18 cellular contexts compared by ENCODE assay signal in the genomic region with DNA sequence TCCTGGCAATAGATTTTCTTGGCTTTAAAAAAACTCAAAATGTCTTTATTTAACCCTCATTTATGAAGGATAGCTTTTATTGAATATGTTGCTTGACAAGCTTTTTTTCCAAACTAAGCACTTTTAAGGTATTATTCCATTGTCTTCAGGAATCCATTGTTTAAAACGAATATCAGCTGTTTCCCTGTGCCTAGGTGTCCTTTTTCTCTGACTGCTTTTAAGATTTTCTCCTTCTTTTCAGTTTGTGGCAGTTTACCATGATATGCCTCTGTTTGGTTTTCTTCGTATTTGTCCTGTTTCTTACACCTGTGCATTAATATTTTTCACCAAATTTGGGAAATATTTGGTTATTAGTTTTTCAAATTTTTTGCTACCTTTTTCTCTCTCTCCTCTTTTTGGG.
DNase-seq lines count a peak whose midpoint lies in the region; ATAC-seq, FAIRE-seq and TF ChIP-seq lines count a peak whose summit lies in the region.
"Had no signal": no experiment of that assay in that cellular context is flagged by ENCODE, and none has a peak within 500 bp of the region (broad histone marks: within the 10 kb centered on the region; RNA-seq: fewer than 3 reads in every experiment).

No MANE protein-coding gene starts in this region.

- H3K36me3 Mint-ChIP-seq in WTC11, result peaks cover 21% of the 10 kb centered on the region

- no peaks in the 10 kb centered on the region for H3K79me2 ChIP-seq in osteoblast (ENCODE audit: insufficient read depth, low read length)

- no peak for TF ChIP-seq CTCF in A549 (IDR thresholded peaks at IDR 0.05)
- no peak for TF ChIP-seq CTCF in HEK293 (tag by site-specific recombination; IDR thresholded peaks at IDR 0.05)
- no peak for TF ChIP-seq CTCF in WTC11 (IDR thresholded peaks at IDR 0.05)
- no peak for TF ChIP-seq CTCF in osteoblast (IDR thresholded peaks at IDR 0.05; ENCODE audit: extremely low read depth, low read depth, low read length)
- TF ChIP-seq CTCF in pancreas (IDR thresholded peaks at IDR 0.05), result no peak

- H3K36me3 ChIP-seq in HEK293 (ENCODE audit: control insufficient read depth in 2 of 2, insufficient read depth in 1 of 2, low read length in 2 of 2) (no peaks in the 10 kb centered on the region), osteoblast (ENCODE audit: insufficient read depth, low read length) (no peaks in the 10 kb centered on the region), pancreas (no peaks in the 10 kb centered on the region)
- H3K36me3 ChIP-seq: HAP-1 had no signal

- no peaks in the 10 kb centered on the region for H4K20me1 ChIP-seq in osteoblast (ENCODE audit: insufficient read depth, low read length)

- peaks cover 3% of the 10 kb centered on the region; the same call in 1 of the 2 replicates for H3K4me1 Mint-ChIP-seq in WTC11

- H3K27me3 Mint-ChIP-seq in WTC11 (ENCODE audit: low read depth), result peaks cover 8% of the 10 kb centered on the region

- H3K9me3 Mint-ChIP-seq in WTC11, result peaks cover 46% of the 10 kb centered on the region

- POLR2A ChIA-PET in A549 (lab: Yijun Ruan, JAX) (no interaction called here), HEK293 (lab: Yijun Ruan, JAX) (no interaction called here), WTC11 (lab: Charles Lee) (no interaction called here)

- no peak for DNase-seq in A549 (ENCODE audit: low read depth in 1 of 2, low spot score in 1 of 2)
- DNase-seq in WTC11 (ENCODE audit: low spot score), result no peak
- DNase-seq in osteoblast (ENCODE audit: insufficient read length, low spot score, missing footprints), result peak; percentile 9
- no peak for DNase-seq in pancreas
- no peak for DNase-seq in NCI-H146 (lab: John Stamatoyannopoulos, UW)
- DNase-seq: AML-193; CD4-positive, alpha-beta T cell; DMS153; DMS79; GDM1; HFFc6 had no signal

- H3K27me3 ChIP-seq in osteoblast (ENCODE audit: insufficient read depth, low read length) (peaks cover 5% of the 10 kb centered on the region), pancreas (peaks cover 0 to 22% (median 5%) of the 10 kb centered on the region in 4 donors)

- H3K4me3 ChIP-seq in A549 (no peak overlapping the region), HEK293 (ENCODE audit: low read depth, low read length) (no peak overlapping the region), osteoblast (ENCODE audit: insufficient read depth, low read length) (no peak overlapping the region), pancreas (no peak overlapping the region)
- H3K4me3 ChIP-seq: HAP-1 had no signal

- FAIRE-seq in A549 (lab: Jason Lieb, UNC), result no peak
- FAIRE-seq in pancreas (lab: Jason Lieb, UNC), result no peak
- FAIRE-seq: A204.1, D721Med, H1 had no signal

- CTCF ChIA-PET in A549 (lab: Yijun Ruan, JAX), result no interaction called here
- CTCF ChIA-PET in HEK293 (lab: Yijun Ruan, JAX), result no interaction called here
- CTCF ChIA-PET in WTC11 (lab: Charles Lee), result no interaction called here

- H3K9me3 ChIP-seq in A549, result peaks cover 40% of the 10 kb centered on the region
- H3K9me3 ChIP-seq in HEK293 (ENCODE audit: control insufficient read depth, insufficient read depth, low read depth, low read length), result no peaks in the 10 kb centered on the region
- H3K9me3 ChIP-seq in osteoblast (ENCODE audit: low read depth, low read length), result peaks cover 4% of the 10 kb centered on the region
- H3K9me3 ChIP-seq in pancreas, result no peaks in the 10 kb centered on the region

- intact Hi-C loops in pancreas (cut with DNase I), result no loop called here

- 0% methylated on average over 2 of the region's 2 CpGs for WGBS in A549 (ENCODE audit: missing lambda C conversion rate)
- 41 to 51% methylated on average over 2 of the region's 2 CpGs for WGBS in pancreas, 2 donors

- H3K4me2 ChIP-seq in A549, result no peak overlapping the region
- no peak overlapping the region for H3K4me2 ChIP-seq in osteoblast (ENCODE audit: insufficient read depth, low read length)
- H3K4me2 ChIP-seq: KMS-11 had no signal

- no peak for ATAC-seq in A549
- no peak for ATAC-seq in WTC11
- no peak for ATAC-seq in pancreas

- H3K27ac ChIP-seq in A549, result no peak overlapping the region
- H3K27ac ChIP-seq in HEK293 (ENCODE audit: extremely low read depth, low read depth, low read length), result no peak overlapping the region
- H3K27ac ChIP-seq in osteoblast (ENCODE audit: low read depth, low read length), result no peak overlapping the region
- H3K27ac ChIP-seq in pancreas, result no peak overlapping the region
- H3K27ac ChIP-seq: C4-2B, KMS-11 had no signal

- no peak for TF ChIP-seq POLR2A in A549 (IDR thresholded peaks at IDR 0.05; ENCODE audit: low read length)

- no peak for TF ChIP-seq EP300 in A549 (IDR thresholded peaks at IDR 0.05)

- no peak overlapping the region for H3K4me3 Mint-ChIP-seq in WTC11
- H3K4me3 Mint-ChIP-seq: CD4-positive, alpha-beta T cell; HFFc6 had no signal

- H3K4me1 ChIP-seq in A549, result peaks cover 5% of the 10 kb centered on the region; the same call in 1 of the 3 replicates
- H3K4me1 ChIP-seq in HEK293 (ENCODE audit: control insufficient read depth, insufficient read depth, low read length), result no peaks in the 10 kb centered on the region
- no peaks in the 10 kb centered on the region for H3K4me1 ChIP-seq in osteoblast (ENCODE audit: insufficient read depth, low read length)
- no peaks in the 10 kb centered on the region for H3K4me1 ChIP-seq in pancreas
- H3K4me1 ChIP-seq: HAP-1 had no signal

- H2AFZ ChIP-seq in osteoblast (ENCODE audit: low read length), result no peak overlapping the region

- H3K27ac Mint-ChIP-seq in WTC11, result no peak overlapping the region
- H3K27ac Mint-ChIP-seq: CD4-positive, alpha-beta T cell; HFFc6 had no signal

- TF ChIP-seq RAD21 in A549 (conservative IDR thresholded peaks at IDR 0.05 in 1 of 2, IDR thresholded peaks at IDR 0.05 in 1 of 2), result no peak

TF ChIP-seq in A549, 52 proteins besides CTCF, POLR2A, EP300 and RAD21 (continues in another document):
- TF ChIP-seq, protein P1, sequence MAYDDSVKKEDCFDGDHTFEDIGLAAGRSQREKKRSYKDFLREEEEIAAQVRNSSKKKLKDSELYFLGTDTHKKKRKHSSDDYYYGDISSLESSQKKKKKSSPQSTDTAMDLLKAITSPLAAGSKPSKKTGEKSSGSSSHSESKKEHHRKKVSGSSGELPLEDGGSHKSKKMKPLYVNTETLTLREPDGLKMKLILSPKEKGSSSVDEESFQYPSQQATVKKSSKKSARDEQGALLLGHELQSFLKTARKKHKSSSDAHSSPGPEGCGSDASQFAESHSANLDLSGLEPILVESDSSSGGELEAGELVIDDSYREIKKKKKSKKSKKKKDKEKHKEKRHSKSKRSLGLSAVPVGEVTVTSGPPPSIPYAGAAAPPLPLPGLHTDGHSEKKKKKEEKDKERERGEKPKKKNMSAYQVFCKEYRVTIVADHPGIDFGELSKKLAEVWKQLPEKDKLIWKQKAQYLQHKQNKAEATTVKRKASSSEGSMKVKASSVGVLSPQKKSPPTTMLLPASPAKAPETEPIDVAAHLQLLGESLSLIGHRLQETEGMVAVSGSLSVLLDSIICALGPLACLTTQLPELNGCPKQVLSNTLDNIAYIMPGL (CRISPR knock-in tag; IDR thresholded peaks at IDR 0.05; ENCODE audit: borderline replicate concordance), result no peak
- TF ChIP-seq NPAS2 (CRISPR knock-in tag; IDR thresholded peaks at IDR 0.05; ENCODE audit: borderline replicate concordance), result no peak
- peak; percentile 45; the same call in 1 of the 2 replicates for TF ChIP-seq FOXS1 (CRISPR knock-in tag; IDR thresholded peaks at IDR 0.05)

TF ChIP-seq in WTC11, 78 proteins besides CTCF, POLR2A, EP300 and RAD21 (continues in another document):
- TF ChIP-seq CREB1 (CRISPR knock-in tag; IDR thresholded peaks at IDR 0.05) (no peak), RELA (CRISPR knock-in tag; IDR thresholded peaks at IDR 0.05; ENCODE audit: borderline replicate concordance) (no peak), ATF2 (CRISPR knock-in tag; IDR thresholded peaks at IDR 0.05; ENCODE audit: borderline replicate concordance, low read depth) (no peak)
- TF ChIP-seq, protein P2, sequence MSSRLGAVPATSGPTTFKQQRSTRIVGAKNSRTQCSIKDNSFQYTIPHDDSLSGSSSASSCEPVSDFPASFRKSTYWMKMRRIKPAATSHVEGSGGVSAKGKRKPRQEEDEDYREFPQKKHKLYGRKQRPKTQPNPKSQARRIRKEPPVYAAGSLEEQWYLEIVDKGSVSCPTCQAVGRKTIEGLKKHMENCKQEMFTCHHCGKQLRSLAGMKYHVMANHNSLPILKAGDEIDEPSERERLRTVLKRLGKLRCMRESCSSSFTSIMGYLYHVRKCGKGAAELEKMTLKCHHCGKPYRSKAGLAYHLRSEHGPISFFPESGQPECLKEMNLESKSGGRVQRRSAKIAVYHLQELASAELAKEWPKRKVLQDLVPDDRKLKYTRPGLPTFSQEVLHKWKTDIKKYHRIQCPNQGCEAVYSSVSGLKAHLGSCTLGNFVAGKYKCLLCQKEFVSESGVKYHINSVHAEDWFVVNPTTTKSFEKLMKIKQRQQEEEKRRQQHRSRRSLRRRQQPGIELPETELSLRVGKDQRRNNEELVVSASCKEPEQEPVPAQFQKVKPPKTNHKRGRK (CRISPR knock-in tag; IDR thresholded peaks at IDR 0.05; ENCODE audit: borderline replicate concordance), result no peak
